ENCODE assay signal across 9 cellular contexts in the genomic region with DNA sequence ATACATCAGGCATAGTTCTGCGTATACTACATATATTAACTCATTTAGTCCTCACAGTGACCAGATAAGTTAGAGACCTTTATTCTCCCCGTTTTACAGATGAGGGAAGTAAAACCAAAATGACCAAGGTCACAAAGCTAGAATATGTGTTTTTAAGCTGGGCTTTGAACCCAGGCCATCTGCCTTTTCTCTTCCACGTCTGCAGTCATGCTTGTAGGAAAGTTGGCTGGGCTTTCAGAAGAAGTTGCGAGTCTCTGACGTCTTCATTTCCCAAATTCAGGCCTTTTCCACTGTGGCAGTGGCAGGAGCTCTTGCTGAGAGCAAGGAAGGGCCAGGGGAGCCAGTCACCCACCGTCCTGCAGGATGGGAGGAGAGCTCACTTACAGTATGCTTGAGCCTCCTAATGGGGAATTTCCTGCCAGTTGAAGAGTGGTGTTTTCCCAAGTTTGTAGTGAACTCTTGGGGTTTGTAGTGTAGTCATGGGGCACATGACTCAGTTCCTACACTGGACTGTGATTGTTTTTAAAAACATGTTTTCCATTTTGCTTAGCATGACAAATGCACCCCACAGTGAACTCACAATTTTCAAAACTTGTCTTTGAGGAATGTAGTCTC. TPM values are rescaled to one million over a fixed set of nuclear protein-coding genes. Genes with fewer than 3 reads are reported as not detected.
DNase-seq lines count a peak whose midpoint lies in the region; ATAC-seq, FAIRE-seq and TF ChIP-seq lines count a peak whose summit lies in the region.
"Had no signal": no experiment of that assay in that cellular context is flagged by ENCODE, and none has a peak within 500 bp of the region (broad histone marks: within the 10 kb centered on the region; RNA-seq: fewer than 3 reads in every experiment).

No MANE protein-coding gene starts in this region.

- H3K36me3 Mint-ChIP-seq in type B pancreatic cell: peaks cover 21% of the 10 kb centered on the region

- peak overlapping the region; percentile 11 for H3K27ac ChIP-seq in caudate nucleus (ENCODE audit: low read depth, low read length)

- H3K27me3 Mint-ChIP-seq in type B pancreatic cell: no peaks in the 10 kb centered on the region

- H3K4me3 Mint-ChIP-seq in type B pancreatic cell: peak overlapping the region; percentile 69

- POLR2A ChIA-PET in BJ (lab: Charles Lee): no interaction called here

- H3K36me3 ChIP-seq in BJ (ENCODE audit: control insufficient read depth, insufficient read depth, low read length): peaks cover 14% of the 10 kb centered on the region

- H3K4me3 ChIP-seq in BJ (ENCODE audit: low read depth, low read length): no peak overlapping the region

- DNase-seq in BJ (ENCODE audit: low read depth): peak; percentile 93
- DNase-seq in HTR-8/SVneo (ENCODE audit: insufficient read length, low spot score): peak; percentile 56
- DNase-seq in caudate nucleus (lab: John Stamatoyannopoulos, UW): no peak
- peak; percentile 90 to 100 for DNase-seq in lung microvascular endothelial cell (ENCODE audit: low read depth in 2 of 2)
- DNase-seq in type B pancreatic cell (ENCODE audit: extremely low spot score, unreplicated experiment): no peak
- DNase-seq in NCI-H69 (lab: John Stamatoyannopoulos, UW): no peak
- DNase-seq in NCI-H1436 treated with DMSO at 0.1 percent for 48 hours (lab: John Stamatoyannopoulos, UW): no peak

- no peak for ATAC-seq in HG03432 (IDR thresholded peaks at IDR 0.05; ENCODE audit: unreplicated experiment)

- no peak for FAIRE-seq in HTR-8/SVneo (lab: Jason Lieb, UNC)
- FAIRE-seq: endometrium had no signal

- TF ChIP-seq CTCF in BJ (IDR thresholded peaks at IDR 0.05; ENCODE audit: insufficient read depth, low read depth, low read length) (no peak), type B pancreatic cell (conservative IDR thresholded peaks at IDR 0.05) (no peak)

- peaks cover 3% of the 10 kb centered on the region for H3K9me3 Mint-ChIP-seq in type B pancreatic cell

- peaks cover 38% of the 10 kb centered on the region for H3K4me1 Mint-ChIP-seq in type B pancreatic cell (ENCODE audit: unreplicated experiment)

- H3K27me3 ChIP-seq in BJ (ENCODE audit: control insufficient read depth, insufficient read depth, low read length): no peaks in the 10 kb centered on the region

- CTCF ChIA-PET in BJ (lab: Yijun Ruan, JAX): interaction anchor here (0.7 to 1.6 kb wide), 2 partner anchors 13 to 50 kb away, joined by 3 read pairs; no protein-coding TSS in a partner anchor

- peak overlapping the region; percentile 93 for H3K27ac Mint-ChIP-seq in type B pancreatic cell

RNA-seq across cellular contexts. Expression of gene CYP17A1, which starts 34.2 kb away (rescaled TPM):
- not detected in 2 replicates for polyA plus RNA-seq in BJ (2011; rRNA removed)
- not detected in 2 replicates for polyA minus RNA-seq in BJ (2011; rRNA and poly(A)+ RNA removed)
- total RNA-seq in lung microvascular endothelial cell (not detected in 2 replicates), type B pancreatic cell (ENCODE audit: low replicate concordance) (0.14 TPM in 1 of 2 replicates, not detected in the other)

RNA-seq across cellular contexts. Expression of gene BORCS7, which starts 51.0 kb away (rescaled TPM):
- polyA plus RNA-seq in BJ (2011; rRNA removed): 17.6 and 19.4 TPM in 2 replicates
- 4.2 and 6.7 TPM in 2 replicates for polyA minus RNA-seq in BJ (2011; rRNA and poly(A)+ RNA removed)
- total RNA-seq in lung microvascular endothelial cell: 21.8 and 31.2 TPM in 2 replicates
- 19.0 and 21.8 TPM in 2 replicates for total RNA-seq in type B pancreatic cell (ENCODE audit: low replicate concordance)

RNA-seq across cellular contexts. Expression of gene WBP1L, which starts 59.3 kb away (rescaled TPM):
- polyA plus RNA-seq in BJ (2011; rRNA removed): 45.3 and 52.4 TPM in 2 replicates
- 45.2 and 70.0 TPM in 2 replicates for polyA minus RNA-seq in BJ (2011; rRNA and poly(A)+ RNA removed)
- total RNA-seq in lung microvascular endothelial cell (31.8 and 38.9 TPM in 2 replicates), type B pancreatic cell (ENCODE audit: low replicate concordance) (40.3 and 80.4 TPM in 2 replicates)

Comparison
In these comparisons a context has a peak if more than half of its experiments do, and no peak if none do; other contexts are left out.
1. DNase-seq: peak in BJ (single experiment), HTR-8/SVneo (single experiment) and lung microvascular endothelial cell (2 of 2); none in caudate nucleus (0 of 61), type B pancreatic cell (single experiment), NCI-H69 (single experiment) and NCI-H1436 treated with DMSO at 0.1 percent for 48 hours (single experiment).